ENCODE assay signal across 2 cellular contexts in genomic region chr5:6659941-6660684, GRCh38.
A peak's percentile ranks its signal among the peaks of the same experiment; 100 is the strongest.
TF ChIP-seq lines count a peak whose summit lies in the region.

No MANE protein-coding gene starts in this region.

TF ChIP-seq in liver, 16 proteins besides CTCF, POLR2A, EP300 and RAD21:
- TF ChIP-seq SP1 (IDR thresholded peaks at IDR 0.05): peak; percentile 97
- peak; percentile 84 for TF ChIP-seq REST (IDR thresholded peaks at IDR 0.05)
- TF ChIP-seq GABPA (IDR thresholded peaks at IDR 0.05 in 1 of 2, conservative IDR thresholded peaks at IDR 0.05 in 1 of 2): peak in 1 of 2 donors; percentile 67
- TF ChIP-seq HNF4G (IDR thresholded peaks at IDR 0.05): peak; percentile 99
- TF ChIP-seq HNF4A (conservative IDR thresholded peaks at IDR 0.05): peak; percentile 97 to 98
- TF ChIP-seq ATF3 (IDR thresholded peaks at IDR 0.05): peak; percentile 94
- TF ChIP-seq TAF1 (conservative IDR thresholded peaks at IDR 0.05): no peak
- peak; percentile 98 for TF ChIP-seq MAX (IDR thresholded peaks at IDR 0.05)
- TF ChIP-seq JUND (IDR thresholded peaks at IDR 0.05): peak; percentile 64 to 81
- TF ChIP-seq RXRA (IDR thresholded peaks at IDR 0.05): peak; percentile 93 to 98
- peak; percentile 90 for TF ChIP-seq YY1 (IDR thresholded peaks at IDR 0.05)
- TF ChIP-seq FOXA1 (IDR thresholded peaks at IDR 0.05): peak; percentile 43
- TF ChIP-seq NR2F2 (IDR thresholded peaks at IDR 0.05): no peak
- TF ChIP-seq EGR1 (IDR thresholded peaks at IDR 0.05; ENCODE audit: low read depth in 2 of 2): peak; percentile 22 to 56
- TF ChIP-seq ZBTB33 (IDR thresholded peaks at IDR 0.05): peak; percentile 83
- TF ChIP-seq FOXA2 (IDR thresholded peaks at IDR 0.05): peak; percentile 30

TF ChIP-seq in HepG2, 621 proteins besides CTCF, POLR2A, EP300 and RAD21:
- no peak for TF ChIP-seq ZNF567 (CRISPR knock-in tag; IDR thresholded peaks at IDR 0.05; ENCODE audit: borderline replicate concordance)
- TF ChIP-seq IRX3 (CRISPR knock-in tag; IDR thresholded peaks at IDR 0.05; ENCODE audit: borderline replicate concordance, low read depth): no peak
- TF ChIP-seq MED13 (CRISPR knock-in tag; IDR thresholded peaks at IDR 0.05): no peak
- TF ChIP-seq ZNF503 (CRISPR knock-in tag; IDR thresholded peaks at IDR 0.05): no peak
- no peak for TF ChIP-seq ZKSCAN8 (CRISPR knock-in tag; IDR thresholded peaks at IDR 0.05; ENCODE audit: borderline replicate concordance)
- no peak for TF ChIP-seq ARHGAP35 (CRISPR knock-in tag; IDR thresholded peaks at IDR 0.05; ENCODE audit: borderline replicate concordance)
- no peak for TF ChIP-seq ONECUT2 (CRISPR knock-in tag; IDR thresholded peaks at IDR 0.05)
- no peak for TF ChIP-seq ZNF142 (CRISPR knock-in tag; IDR thresholded peaks at IDR 0.05)
- TF ChIP-seq SNAI1 (CRISPR knock-in tag; IDR thresholded peaks at IDR 0.05; ENCODE audit: borderline replicate concordance): no peak
- TF ChIP-seq NCOR1 (IDR thresholded peaks at IDR 0.05; ENCODE audit: borderline replicate concordance, low read length): no peak
- no peak for TF ChIP-seq ISL2 (CRISPR knock-in tag; IDR thresholded peaks at IDR 0.05)
- no peak for TF ChIP-seq ZNF34 (CRISPR knock-in tag; IDR thresholded peaks at IDR 0.05; ENCODE audit: borderline replicate concordance)
- no peak for TF ChIP-seq MTA1 (CRISPR knock-in tag; IDR thresholded peaks at IDR 0.05; ENCODE audit: borderline replicate concordance)
- TF ChIP-seq REPIN1 (CRISPR knock-in tag; IDR thresholded peaks at IDR 0.05; ENCODE audit: borderline replicate concordance, low read depth): no peak
- TF ChIP-seq RFX5 (IDR thresholded peaks at IDR 0.05; ENCODE audit: low read depth, low read length): no peak
- TF ChIP-seq NFYB (CRISPR knock-in tag; IDR thresholded peaks at IDR 0.05): no peak
- no peak for TF ChIP-seq KDM5A (IDR thresholded peaks at IDR 0.05; ENCODE audit: borderline replicate concordance, low read length)
- TF ChIP-seq FOXJ3 (CRISPR knock-in tag; IDR thresholded peaks at IDR 0.05; ENCODE audit: borderline replicate concordance): no peak
- no peak for TF ChIP-seq SCMH1 (CRISPR knock-in tag; IDR thresholded peaks at IDR 0.05; ENCODE audit: borderline replicate concordance)
- no peak for TF ChIP-seq ZNF230 (CRISPR knock-in tag; IDR thresholded peaks at IDR 0.05)
